Comparison of ENCODE assay signal across 8 cellular contexts in genomic region chr15:73697033-73697467, GRCh38. TPM values are rescaled to one million over a fixed set of nuclear protein-coding genes. Genes with fewer than 3 reads are reported as not detected.
DNase-seq lines count a peak whose midpoint lies in the region; ATAC-seq and TF ChIP-seq lines count a peak whose summit lies in the region.

No MANE protein-coding gene starts in this region.

- H3K9me3 ChIP-seq in body of pancreas = no peaks in the 10 kb centered on the region

- 40 to 56% methylated on average over 7 to 9 of the region's 9 CpGs for WGBS in body of pancreas, 2 donors

- TF ChIP-seq CTCF in NB4 (IDR thresholded peaks at IDR 0.05; ENCODE audit: low read depth, low read length) = no peak
- no peak for TF ChIP-seq CTCF in VCaP (conservative IDR thresholded peaks at IDR 0.05)
- TF ChIP-seq CTCF in body of pancreas (IDR thresholded peaks at IDR 0.05) = no peak

- no peak for TF ChIP-seq POLR2A in NB4 (IDR thresholded peaks at IDR 0.05; ENCODE audit: extremely low read depth, insufficient read length)
- TF ChIP-seq POLR2A in body of pancreas (IDR thresholded peaks at IDR 0.05) = no peak

- H3K27me3 ChIP-seq in body of pancreas = no peaks in the 10 kb centered on the region

- intact Hi-C loops in body of pancreas (cut with DNase I) = no loop called here

- DNase-seq in COLO668 (lab: John Stamatoyannopoulos, UW; ENCODE audit: unreplicated experiment) = peak; percentile 62
- peak; percentile 83 for DNase-seq in NB4 (ENCODE audit: low read depth)
- DNase-seq in body of pancreas = peak; percentile 49 to 82 (median 66)
- DNase-seq in inferior parietal cortex (ENCODE audit: extremely low spot score) = peak; percentile 47
- DNase-seq in stimulated activated CD4-positive, alpha-beta T cell treated with anti-CD3 and anti-CD28 coated beads, Interleukin-12 subunit alpha, Interleukin-12 subunit beta, amount 100 ng/mL, for 4 hours = peak; percentile 65

- ATAC-seq in GM21723 (IDR thresholded peaks at IDR 0.05; ENCODE audit: unreplicated experiment) (peak; percentile 83), body of pancreas (peak; percentile 70), GM18867 (IDR thresholded peaks at IDR 0.05; ENCODE audit: unreplicated experiment) (no peak)

- peak overlapping the region; percentile 66 for H3K27ac ChIP-seq in VCaP
- peak overlapping the region in 2 of 4 donors; percentile 26 to 39 for H3K27ac ChIP-seq in body of pancreas

- peaks cover 12% of the 10 kb centered on the region for H3K4me1 ChIP-seq in body of pancreas

- H3K36me3 ChIP-seq in body of pancreas (replicated peaks in 1 of 2; ENCODE audit: insufficient read depth in 1 of 2, low read depth in 2 of 2) = no peaks in the 10 kb centered on the region

- H3K4me3 ChIP-seq in NB4 (ENCODE audit: low read depth, low read length) = no peak overlapping the region
- H3K4me3 ChIP-seq in body of pancreas = no peak overlapping the region

RNA-seq across cellular contexts. Expression of gene CD276, which starts 12.9 kb away (rescaled TPM):
- 10 to 100 TPM; 24.6 to 59.7 TPM for total RNA-seq in body of pancreas

RNA-seq across cellular contexts. Expression of gene INSYN1, which starts 56.1 kb away (rescaled TPM):
- total RNA-seq in body of pancreas = 1 to 10 TPM; 1.3 to 3.6 TPM
